In genomic region chr3:134040066-134040465, GRCh38 we compare ENCODE assay signal across 15 cellular contexts. TPM values are rescaled to one million over a fixed set of nuclear protein-coding genes. Genes with fewer than 3 reads are reported as not detected.
DNase-seq lines count a peak whose midpoint lies in the region; ATAC-seq and TF ChIP-seq lines count a peak whose summit lies in the region.
"Had no signal": no experiment of that assay in that cellular context is flagged by ENCODE, and none has a peak within 500 bp of the region (broad histone marks: within the 10 kb centered on the region; RNA-seq: fewer than 3 reads in every experiment).

No MANE protein-coding gene starts in this region.

- H3K27ac ChIP-seq in coronary artery (no peak overlapping the region), mucosa of rectum (ENCODE audit: low read depth in 2 of 2, low read length in 2 of 2) (peak overlapping the region; percentile 91 to 97), lower lobe of right lung (no peak overlapping the region)
- H3K27ac ChIP-seq: BLaER1 had no signal

- H3K4me1 ChIP-seq in mucosa of rectum (ENCODE audit: control insufficient read depth in 2 of 2, insufficient read depth in 2 of 2, low read length in 2 of 2) (peaks cover 12 to 34% of the 10 kb centered on the region in 2 donors), lower lobe of right lung (peaks cover 9% of the 10 kb centered on the region)
- H3K4me1 ChIP-seq: BLaER1, HAP-1 had no signal

- peak; percentile 38 for DNase-seq in cardiac septum (ENCODE audit: low spot score)
- no peak for DNase-seq in left ventricle myocardium superior
- DNase-seq in coronary artery (ENCODE audit: low spot score): peak; percentile 54
- no peak for DNase-seq in lower lobe of right lung
- no peak for DNase-seq in globus pallidus (ENCODE audit: low spot score)
- DNase-seq: 8988T; CD4-positive, CD25-positive, alpha-beta regulatory T cell; DMS79; GOT3 had no signal

- H3K4me3 ChIP-seq in coronary artery: no peak overlapping the region
- peak overlapping the region; percentile 2 to 9 for H3K4me3 ChIP-seq in mucosa of rectum (ENCODE audit: low read length in 2 of 2)
- H3K4me3 ChIP-seq in lower lobe of right lung: no peak overlapping the region
- H3K4me3 ChIP-seq: BLaER1, GM12878, HAP-1 had no signal

- peaks cover 0 to 2% of the 10 kb centered on the region in 2 donors for H3K9me3 ChIP-seq in mucosa of rectum (ENCODE audit: control insufficient read depth in 2 of 2, low read length in 2 of 2)
- peaks cover 13% of the 10 kb centered on the region for H3K9me3 ChIP-seq in lower lobe of right lung

- peak overlapping the region; percentile 0 to 41 for H3K9ac ChIP-seq in mucosa of rectum (ENCODE audit: low read depth in 1 of 2, low read length in 2 of 2)
- H3K9ac ChIP-seq: BLaER1 had no signal

- no peak for ATAC-seq in left ventricle myocardium superior
- ATAC-seq in lower lobe of right lung: no peak
- ATAC-seq in SK-N-SH treated with all-trans-retinoic acid at 6 μM for 48 hours: no peak

- H3K36me3 ChIP-seq in mucosa of rectum (ENCODE audit: control insufficient read depth in 2 of 2, insufficient read depth in 2 of 2, low read length in 2 of 2) (no peaks in the 10 kb centered on the region), lower lobe of right lung (no peaks in the 10 kb centered on the region)
- H3K36me3 ChIP-seq: BLaER1, HAP-1 had no signal

- H3K27me3 ChIP-seq in mucosa of rectum (ENCODE audit: control insufficient read depth in 2 of 2, insufficient read depth in 2 of 2, low read length in 2 of 2) (no peaks in the 10 kb centered on the region), lower lobe of right lung (ENCODE audit: low read depth) (no peaks in the 10 kb centered on the region)
- H3K27me3 ChIP-seq: BLaER1 had no signal

- TF ChIP-seq CTCF in coronary artery (IDR thresholded peaks at IDR 0.05): no peak
- no peak for TF ChIP-seq CTCF in lower lobe of right lung (IDR thresholded peaks at IDR 0.05)

- intact Hi-C loops in cardiac septum (cut with DNase I) (no loop called here), left ventricle myocardium superior (cut with micrococcal nuclease) (loop anchor here (10.0 kb wide), 1 partner anchor 105 kb away; no protein-coding TSS in a partner anchor), lower lobe of right lung (cut with DNase I) (no loop called here)

TF ChIP-seq in SK-N-SH treated with all-trans-retinoic acid at 6 μM for 48 hours, 23 proteins besides CTCF, POLR2A, EP300 and RAD21:
- TF ChIP-seq ZFP3 (CRISPR knock-in tag; IDR thresholded peaks at IDR 0.05) (no peak), SNAI2 (CRISPR knock-in tag; IDR thresholded peaks at IDR 0.05) (no peak), ZNF70 (CRISPR knock-in tag; IDR thresholded peaks at IDR 0.05) (no peak), ZC3H10 (CRISPR knock-in tag; IDR thresholded peaks at IDR 0.05) (no peak), ISL1 (CRISPR knock-in tag; IDR thresholded peaks at IDR 0.05) (no peak), ESRRG (CRISPR knock-in tag; IDR thresholded peaks at IDR 0.05) (no peak), RARB (CRISPR knock-in tag; IDR thresholded peaks at IDR 0.05) (no peak), ZNF8 (CRISPR knock-in tag; IDR thresholded peaks at IDR 0.05) (no peak), ZFP30 (CRISPR knock-in tag; IDR thresholded peaks at IDR 0.05) (no peak), PATZ1 (CRISPR knock-in tag; IDR thresholded peaks at IDR 0.05; ENCODE audit: borderline replicate concordance) (no peak), ARNTL (CRISPR knock-in tag; IDR thresholded peaks at IDR 0.05; ENCODE audit: borderline replicate concordance, low read depth) (no peak), PPARA (CRISPR knock-in tag; IDR thresholded peaks at IDR 0.05; ENCODE audit: borderline replicate concordance) (no peak), ZNF565 (CRISPR knock-in tag; conservative IDR thresholded peaks at IDR 0.05; ENCODE audit: low read depth) (no peak)

RNA-seq across cellular contexts. Expression of gene SLCO2A1, which starts 10.3 kb away (rescaled TPM):
- 59.2 TPM for total RNA-seq in cardiac septum
- total RNA-seq in left ventricle myocardium superior: 11.6 TPM
- 204 TPM for total RNA-seq in lower lobe of right lung
- total RNA-seq: CD4-positive, CD25-positive, alpha-beta regulatory T cell; G401 had no signal

Comparison
In these comparisons a context has a peak if more than half of its experiments do, and no peak if none do; other contexts are left out.
1. DNase-seq: peak in cardiac septum (single experiment) and coronary artery (single experiment); none in left ventricle myocardium superior (single experiment), lower lobe of right lung (single experiment) and globus pallidus (single experiment).
2. H3K27ac ChIP-seq: peak in mucosa of rectum (2 of 2); none in coronary artery (0 of 2) and lower lobe of right lung (single experiment).
3. H3K4me3 ChIP-seq: peak in mucosa of rectum (2 of 2); none in coronary artery (single experiment) and lower lobe of right lung (single experiment).